Comparison of ENCODE assay signal across 8 cellular contexts in the genomic region with DNA sequence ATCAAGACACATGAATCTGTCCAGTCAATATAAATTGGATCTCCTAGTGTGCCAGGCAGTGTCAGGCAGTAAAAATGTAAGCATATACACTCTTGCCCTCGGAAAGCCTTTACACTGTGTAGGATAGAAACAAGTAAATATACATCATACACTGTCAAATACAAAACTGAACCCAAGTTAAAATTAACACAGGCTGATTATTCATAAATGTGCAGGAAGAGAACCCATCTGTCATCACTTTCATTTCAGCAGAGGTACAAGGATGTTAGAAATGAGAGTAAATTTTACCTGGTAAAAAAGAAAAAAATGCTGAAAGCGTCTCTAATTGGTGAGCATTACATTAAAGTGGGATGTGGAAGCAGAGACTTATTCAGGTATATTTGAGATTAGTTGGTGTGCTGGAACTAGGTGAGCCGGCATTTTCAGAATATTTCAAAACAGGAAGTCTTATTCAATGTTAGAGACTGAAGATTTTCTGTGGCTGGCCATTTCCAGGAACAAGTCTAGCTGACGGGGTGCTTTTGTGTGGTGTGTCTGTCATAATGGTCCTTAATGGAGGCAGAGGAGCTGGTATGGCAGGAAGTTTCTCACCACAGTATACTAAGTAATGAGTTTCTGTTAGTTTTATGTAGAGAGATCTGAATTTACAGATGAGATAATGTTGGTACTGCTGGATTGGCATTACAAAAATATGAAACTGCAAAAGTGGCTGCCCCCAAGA.
DNase-seq lines count a peak whose midpoint lies in the region; ATAC-seq and TF ChIP-seq lines count a peak whose summit lies in the region.

No MANE protein-coding gene starts in this region.

- H3K4me1 Mint-ChIP-seq in CD4-positive, CD25-positive, alpha-beta regulatory T cell: peaks cover 45 to 75% (median 61%) of the 10 kb centered on the region in 4 donors
- H3K4me1 Mint-ChIP-seq in chondrocyte (ENCODE audit: low read depth): peaks cover 30% of the 10 kb centered on the region

- H3K27me3 Mint-ChIP-seq in CD4-positive, CD25-positive, alpha-beta regulatory T cell: no peaks in the 10 kb centered on the region
- no peaks in the 10 kb centered on the region for H3K27me3 Mint-ChIP-seq in chondrocyte (ENCODE audit: low read depth)

- intact Hi-C loops in upper lobe of right lung (cut with DNase I): no loop called here

- H3K4me1 ChIP-seq in CD4-positive, CD25-positive, alpha-beta regulatory T cell (ENCODE audit: control insufficient read depth, insufficient read depth, low read length, poor library complexity, severe bottlenecking): peaks cover 60% of the 10 kb centered on the region
- H3K4me1 ChIP-seq in osteoblast (ENCODE audit: insufficient read depth, low read length) (peaks cover 7% of the 10 kb centered on the region), upper lobe of right lung (peaks cover 9% of the 10 kb centered on the region)

- H4K20me1 ChIP-seq in osteoblast (ENCODE audit: insufficient read depth, low read length): no peaks in the 10 kb centered on the region

- H3K36me3 Mint-ChIP-seq in CD4-positive, CD25-positive, alpha-beta regulatory T cell: no peaks in the 10 kb centered on the region
- no peaks in the 10 kb centered on the region for H3K36me3 Mint-ChIP-seq in chondrocyte (ENCODE audit: low read depth)

- peak overlapping the region; percentile 91 for H3K4me3 ChIP-seq in CD4-positive, CD25-positive, alpha-beta regulatory T cell (ENCODE audit: low read depth, low read length)
- peak overlapping the region; percentile 13; the same call in 1 of the 2 replicates for H3K4me3 ChIP-seq in HL-60 (replicated peaks; ENCODE audit: insufficient read depth, low read length)
- H3K4me3 ChIP-seq in osteoblast (ENCODE audit: insufficient read depth, low read length): peak overlapping the region; percentile 0
- no peak overlapping the region for H3K4me3 ChIP-seq in upper lobe of right lung

- H3K27ac ChIP-seq in CD4-positive, CD25-positive, alpha-beta regulatory T cell (ENCODE audit: insufficient read depth, low read length, poor library complexity, severe bottlenecking): peak overlapping the region; percentile 85
- H3K27ac ChIP-seq in HL-60 (replicated peaks) (peak overlapping the region; percentile 77), osteoblast (ENCODE audit: low read depth, low read length) (no peak overlapping the region), upper lobe of right lung (peak overlapping the region; percentile 64)

- H3K27ac Mint-ChIP-seq in CD4-positive, CD25-positive, alpha-beta regulatory T cell: peak overlapping the region; percentile 93 to 99 (median 95)
- peak overlapping the region; percentile 56 for H3K27ac Mint-ChIP-seq in chondrocyte (ENCODE audit: unreplicated experiment)

- no peaks in the 10 kb centered on the region for H3K36me3 ChIP-seq in CD4-positive, CD25-positive, alpha-beta regulatory T cell (ENCODE audit: control insufficient read depth, insufficient read depth, low read length)
- H3K36me3 ChIP-seq in osteoblast (ENCODE audit: insufficient read depth, low read length) (no peaks in the 10 kb centered on the region), upper lobe of right lung (no peaks in the 10 kb centered on the region)

- ATAC-seq in CD4-positive, CD25-positive, alpha-beta regulatory T cell (ENCODE audit: low read depth in 2 of 2): peak; percentile 94 to 97
- peak; percentile 94 for ATAC-seq in upper lobe of right lung

- DNase-seq in CD4-positive, CD25-positive, alpha-beta regulatory T cell: peak; percentile 56 to 97 (median 89)
- DNase-seq in GM20000 (ENCODE audit: low spot score) (peak; percentile 30), HL-60 (ENCODE audit: low read depth in 1 of 2, low spot score in 1 of 2) (peak in 1 of 2 experiments; percentile 86), chondrocyte (ENCODE audit: low spot score) (no peak), osteoblast (ENCODE audit: insufficient read length, low spot score, missing footprints) (peak; percentile 3), upper lobe of right lung (no peak), NCI-H526 (lab: John Stamatoyannopoulos, UW) (no peak)
- peak; percentile 45 for DNase-seq in activated CD4-positive, alpha-beta T cell treated with anti-CD3 and anti-CD28 coated beads for 1 hour

- H3K4me3 Mint-ChIP-seq in CD4-positive, CD25-positive, alpha-beta regulatory T cell: peak overlapping the region; percentile 73 to 88 (median 80)
- no peak overlapping the region for H3K4me3 Mint-ChIP-seq in chondrocyte (ENCODE audit: unreplicated experiment)

- H2AFZ ChIP-seq in osteoblast (ENCODE audit: low read length): peak overlapping the region; percentile 86

- H3K9me3 Mint-ChIP-seq in CD4-positive, CD25-positive, alpha-beta regulatory T cell: peaks cover 0 to 5% (median 0%) of the 10 kb centered on the region in 7 donors
- no peaks in the 10 kb centered on the region for H3K9me3 Mint-ChIP-seq in chondrocyte (ENCODE audit: low read depth)

- no peaks in the 10 kb centered on the region for H3K27me3 ChIP-seq in CD4-positive, CD25-positive, alpha-beta regulatory T cell (ENCODE audit: control insufficient read depth, insufficient read depth, low read length)
- H3K27me3 ChIP-seq in HL-60 (ENCODE audit: insufficient read depth, poor library complexity, severe bottlenecking): no peaks in the 10 kb centered on the region
- no peaks in the 10 kb centered on the region for H3K27me3 ChIP-seq in osteoblast (ENCODE audit: insufficient read depth, low read length)
- H3K27me3 ChIP-seq in upper lobe of right lung: no peaks in the 10 kb centered on the region

- peak overlapping the region; percentile 49 for H3K4me2 ChIP-seq in osteoblast (ENCODE audit: insufficient read depth, low read length)

- H3K9me3 ChIP-seq in CD4-positive, CD25-positive, alpha-beta regulatory T cell (ENCODE audit: control insufficient read depth in 2 of 2, low read length in 2 of 2): no peaks in the 10 kb centered on the region
- H3K9me3 ChIP-seq in osteoblast (ENCODE audit: low read depth, low read length) (no peaks in the 10 kb centered on the region), upper lobe of right lung (no peaks in the 10 kb centered on the region)

- TF ChIP-seq CTCF in GM20000 (IDR thresholded peaks at IDR 0.05; ENCODE audit: extremely low read depth, missing control alignments) (no peak), HL-60 (IDR thresholded peaks at IDR 0.05; ENCODE audit: insufficient read depth, low read length) (no peak), chondrocyte (IDR thresholded peaks at IDR 0.05) (no peak), osteoblast (IDR thresholded peaks at IDR 0.05; ENCODE audit: extremely low read depth, low read depth, low read length) (no peak), upper lobe of right lung (IDR thresholded peaks at IDR 0.05) (no peak)

- H3K79me2 ChIP-seq in osteoblast (ENCODE audit: insufficient read depth, low read length): no peaks in the 10 kb centered on the region

Comparison
In these comparisons a context has a peak if more than half of its experiments do, and no peak if none do; other contexts are left out.
1. DNase-seq: peak in CD4-positive, CD25-positive, alpha-beta regulatory T cell (3 of 3), GM20000 (single experiment), activated CD4-positive, alpha-beta T cell treated with anti-CD3 and anti-CD28 coated beads for 1 hour (single experiment) and osteoblast (single experiment); none in chondrocyte (single experiment), upper lobe of right lung (single experiment) and NCI-H526 (0 of 2).